ENCODE assay signal across 13 cellular contexts in the genomic region with DNA sequence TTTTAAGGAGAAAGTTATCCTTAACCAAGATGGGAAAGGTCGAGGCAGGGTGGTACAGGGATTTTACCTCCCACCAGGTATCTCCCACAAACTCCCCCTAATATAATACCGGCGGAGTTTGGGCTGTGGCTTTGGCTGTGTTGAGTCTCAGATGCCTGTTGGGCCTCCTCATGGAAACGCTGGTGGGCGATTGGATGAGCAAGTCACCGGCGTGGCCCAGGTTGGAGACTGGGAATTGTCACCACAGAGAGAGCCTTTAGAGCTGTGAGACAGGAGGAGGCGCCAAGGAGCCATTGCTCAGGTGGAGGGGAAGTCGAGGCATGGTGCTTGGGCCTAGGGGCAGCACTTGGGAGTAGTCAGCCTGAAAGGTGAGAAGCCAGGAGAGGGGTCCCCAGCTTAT.
"Had no signal": no experiment of that assay in that cellular context is flagged by ENCODE, and none has a peak within 500 bp of the region (broad histone marks: within the 10 kb centered on the region; RNA-seq: fewer than 3 reads in every experiment).

No MANE protein-coding gene starts in this region.

- H3K9me3 ChIP-seq: gastrocnemius medialis, vagina had no signal

- DNase-seq: activated CD4-positive, alpha-beta memory T cell treated with anti-CD3 and anti-CD28 coated beads, Interleukin-2, amount 10 ng/mL, durations not matched to agents 7 days and 5 days; activated CD4-positive, alpha-beta T cell treated with anti-CD3 and anti-CD28 coated beads for 1 hour; activated naive CD4-positive, alpha-beta T cell treated with anti-CD3 and anti-CD28 coated beads for 36 hours; amygdala; heart right ventricle; natural killer cell; stimulated activated CD4-positive, alpha-beta T cell treated with anti-CD3 and anti-CD28 coated beads, Interleukin-15, amount 100 ng/mL, for 24 hours; stimulated activated CD4-positive, alpha-beta T cell treated with anti-CD3 and anti-CD28 coated beads, Interleukin-4, amount 100 ng/mL, for 24 hours; SW 1271 had no signal

- H3K4me3 Mint-ChIP-seq: activated CD4-positive, alpha-beta memory T cell treated with anti-CD3 and anti-CD28 coated beads, Interleukin-2, amount 10 ng/mL, durations not matched to agents 7 days and 5 days; activated naive CD4-positive, alpha-beta T cell treated with anti-CD3 and anti-CD28 coated beads for 36 hours; T-helper 2 cell treated with Interferon-gamma antibody and Interleukin-4, amounts not matched to agents 5 μg/mL and 100 μg/mL, for 36 hours had no signal

- H3K27ac Mint-ChIP-seq: activated CD4-positive, alpha-beta memory T cell treated with anti-CD3 and anti-CD28 coated beads, Interleukin-2, amount 10 ng/mL, durations not matched to agents 7 days and 5 days; activated naive CD4-positive, alpha-beta T cell treated with anti-CD3 and anti-CD28 coated beads for 36 hours; T-helper 2 cell treated with Interferon-gamma antibody and Interleukin-4, amounts not matched to agents 5 μg/mL and 100 μg/mL, for 36 hours had no signal

- H3K27me3 Mint-ChIP-seq: activated CD4-positive, alpha-beta memory T cell treated with anti-CD3 and anti-CD28 coated beads, Interleukin-2, amount 10 ng/mL, durations not matched to agents 7 days and 5 days had no signal

- H3K27ac ChIP-seq: heart right ventricle, tibial artery, vagina had no signal

- ATAC-seq: gastrocnemius medialis, heart right ventricle, natural killer cell had no signal

- H3K4me3 ChIP-seq: gastrocnemius medialis, heart right ventricle, tibial artery, vagina had no signal

- H3K27me3 ChIP-seq: gastrocnemius medialis, heart right ventricle, tibial artery, vagina had no signal
